15 cellular contexts compared by ENCODE assay signal in the genomic region with DNA sequence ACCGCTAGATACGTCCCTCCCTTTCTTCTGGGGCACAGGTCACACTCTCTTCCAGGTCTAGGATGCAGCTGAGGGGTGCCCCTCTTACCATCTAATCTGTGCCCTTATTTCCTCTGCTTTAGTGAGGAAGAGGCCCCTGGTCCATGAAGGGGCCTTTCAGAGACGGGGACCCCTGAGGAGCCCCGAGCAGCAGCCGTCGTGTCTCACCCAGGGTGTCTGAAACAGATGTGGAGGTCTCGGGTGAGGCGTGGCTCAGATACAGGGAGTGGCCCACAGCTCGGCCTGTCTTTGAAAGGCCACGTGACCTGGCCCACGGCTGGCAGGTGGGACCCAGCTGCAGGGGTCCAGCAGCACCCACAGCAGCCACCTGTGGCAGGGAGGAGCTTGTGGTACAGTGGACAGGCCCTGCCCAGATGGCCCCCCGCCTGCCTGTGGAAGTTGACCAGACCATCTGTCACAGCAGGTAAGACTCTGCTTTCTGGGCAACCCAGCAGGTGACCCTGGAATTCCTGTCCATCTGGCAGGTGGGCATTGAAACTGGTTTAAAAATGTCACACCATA. TPM values are rescaled to one million over a fixed set of nuclear protein-coding genes. Genes with fewer than 3 reads are reported as not detected.
"Had no signal": no experiment of that assay in that cellular context is flagged by ENCODE, and none has a peak within 500 bp of the region (broad histone marks: within the 10 kb centered on the region; RNA-seq: fewer than 3 reads in every experiment).

No MANE protein-coding gene starts in this region.

- H3K9me3 ChIP-seq: adrenal gland, gastroesophageal sphincter, prostate gland, SJSA1, tibial artery had no signal

- H2AFZ ChIP-seq: hepatocyte had no signal

- DNase-seq: activated CD4-positive, alpha-beta memory T cell treated with anti-CD3 and anti-CD28 coated beads, Interleukin-2, amount 10 ng/mL, durations not matched to agents 7 days and 5 days; activated naive CD4-positive, alpha-beta T cell; activated T-cell treated with anti-CD3 and anti-CD28 coated beads, Interleukin-2, amount 50 U/mL, for 72 hours; central memory CD4-positive, alpha-beta T cell; effector memory CD8-positive, alpha-beta T cell; naive B cell; SW 1271 had no signal

- H3K27ac ChIP-seq: epithelial cell of prostate, gastroesophageal sphincter, hepatocyte, prostate gland, SJSA1, tibial artery had no signal

- H3K4me1 ChIP-seq: adrenal gland, gastroesophageal sphincter, prostate gland, tibial artery had no signal

- H3K4me2 ChIP-seq: hepatocyte had no signal

- H3K36me3 ChIP-seq: adrenal gland, gastroesophageal sphincter, prostate gland, SJSA1, tibial artery had no signal

- ATAC-seq: activated T-cell treated with anti-CD3 and anti-CD28 coated beads, Interleukin-2, amount 50 U/mL, for 72 hours; effector memory CD8-positive, alpha-beta T cell; gastroesophageal sphincter had no signal

- H3K27me3 ChIP-seq: adrenal gland, gastroesophageal sphincter, hepatocyte, SJSA1 had no signal

- H3K4me3 ChIP-seq: adrenal gland, gastroesophageal sphincter, hepatocyte, prostate gland, SJSA1, tibial artery had no signal

- H3K79me2 ChIP-seq: hepatocyte had no signal

RNA-seq across cellular contexts. Expression of a gene that starts 15.6 kb away (rescaled TPM):
- total RNA-seq: activated CD4-positive, alpha-beta memory T cell treated with anti-CD3 and anti-CD28 coated beads, Interleukin-2, amount 10 ng/mL, durations not matched to agents 7 days and 5 days; activated T-cell treated with anti-CD3 and anti-CD28 coated beads, Interleukin-2, amount 50 U/mL, for 72 hours; adrenal gland; gastroesophageal sphincter; hepatocyte; lung microvascular endothelial cell; prostate gland; SJSA1 had no signal
- polyA plus RNA-seq: adrenal gland, hepatocyte had no signal

RNA-seq across cellular contexts. Expression of a gene that starts 28.5 kb away (rescaled TPM):
- total RNA-seq: activated CD4-positive, alpha-beta memory T cell treated with anti-CD3 and anti-CD28 coated beads, Interleukin-2, amount 10 ng/mL, durations not matched to agents 7 days and 5 days; SJSA1 had no signal
